Comparison of ENCODE assay signal across 22 cellular contexts in genomic region chr22:43919106-43919965, GRCh38. TPM values are rescaled to one million over a fixed set of nuclear protein-coding genes. Genes with fewer than 3 reads are reported as not detected.
DNase-seq lines count a peak whose midpoint lies in the region; ATAC-seq, FAIRE-seq and TF ChIP-seq lines count a peak whose summit lies in the region.
"Had no signal": no experiment of that assay in that cellular context is flagged by ENCODE, and none has a peak within 500 bp of the region (broad histone marks: within the 10 kb centered on the region; RNA-seq: fewer than 3 reads in every experiment).

No MANE protein-coding gene starts in this region.

- in situ Hi-C loops in HepG2 (cut with HindIII; ENCODE audit: extremely low pct_ligation_motif_present, low pct_unique_long_range_greater_than_20kb) = no loop called here

- H3K9ac ChIP-seq in liver (ENCODE audit: low read depth in 1 of 2, low read length in 2 of 2) = peak overlapping the region in 1 of 2 donors; percentile 40
- no peak overlapping the region for H3K9ac ChIP-seq in HepG2 (ENCODE audit: insufficient read depth, low read depth, low read length)

- no TSS peak for BruUV-seq in HepG2 (replicated peaks; lab: Mats Ljungman, UMichigan)

- intact Hi-C loops in HepG2 (cut with micrococcal nuclease; ENCODE audit: unreplicated experiment) = no loop called here

- ATAC-seq in HepG2 = no peak
- ATAC-seq in HG03521 (IDR thresholded peaks at IDR 0.05; ENCODE audit: unreplicated experiment) = no peak
- ATAC-seq: activated T-cell treated with anti-CD3 and anti-CD28 coated beads, Interleukin-2, amount 50 U/mL, for 4 hours; left ventricle myocardium superior; pancreas had no signal

- no peak for TF ChIP-seq POLR2A in HepG2 (IDR thresholded peaks at IDR 0.05; ENCODE audit: insufficient read depth in 1 of 2, low read depth in 2 of 2, low read length in 2 of 2)

- FAIRE-seq in HepG2 (lab: Jason Lieb, UNC) = no peak
- FAIRE-seq: A204.1, pancreas had no signal

- peaks cover 0 to 29% (median 10%) of the 10 kb centered on the region in 4 donors for H3K4me1 ChIP-seq in liver (ENCODE audit: control insufficient read depth in 4 of 4, insufficient read depth in 4 of 4, low read length in 3 of 4)
- peaks cover 32% of the 10 kb centered on the region for H3K4me1 ChIP-seq in HepG2 (ENCODE audit: insufficient read depth, low read length)
- H3K4me1 ChIP-seq: pancreas had no signal

- TF ChIP-seq RAD21 in liver (IDR thresholded peaks at IDR 0.05) (no peak), HepG2 (CRISPR knock-in tag; IDR thresholded peaks at IDR 0.05) (no peak)

- no peaks in the 10 kb centered on the region for H3K36me3 ChIP-seq in liver (ENCODE audit: control insufficient read depth in 4 of 4, insufficient read depth in 3 of 4, low read depth in 1 of 4, low read length in 3 of 4)
- no peaks in the 10 kb centered on the region for H3K36me3 ChIP-seq in HepG2 (replicated peaks in 1 of 2; ENCODE audit: control insufficient read depth in 1 of 2, insufficient read depth in 2 of 2, low read length in 2 of 2)
- H3K36me3 ChIP-seq: pancreas, spleen had no signal

- H3K27me3 ChIP-seq in liver (ENCODE audit: control insufficient read depth in 4 of 4, insufficient read depth in 4 of 4, low read length in 3 of 4) (no peaks in the 10 kb centered on the region), HepG2 (ENCODE audit: control insufficient read depth in 1 of 2, insufficient read depth in 2 of 2, low read length in 2 of 2) (no peaks in the 10 kb centered on the region; a peak in 1 of 5 replicates)
- H3K27me3 ChIP-seq: pancreas had no signal

- no peak for TF ChIP-seq EP300 in HepG2 (IDR thresholded peaks at IDR 0.05; ENCODE audit: low read depth in 2 of 2, low read length in 2 of 2)
- no peak for TF ChIP-seq EP300 in HepG2 (CRISPR knock-in tag; IDR thresholded peaks at IDR 0.05; ENCODE audit: borderline replicate concordance)

- H3K4me3 ChIP-seq in liver (ENCODE audit: low read depth in 1 of 3, low read length in 3 of 3) = no peak overlapping the region
- H3K4me3 ChIP-seq in HepG2 (replicated peaks in 1 of 3; ENCODE audit: insufficient read depth in 1 of 3, low read depth in 2 of 3, low read length in 3 of 3) = no peak overlapping the region
- H3K4me3 ChIP-seq: pancreas, spleen had no signal

- H2AFZ ChIP-seq in HepG2 (ENCODE audit: low read length) = no peak overlapping the region

- DNase-seq in HepG2 (ENCODE audit: low spot score) (no peak), astrocyte of the hippocampus (ENCODE audit: low read depth, low spot score) (peak; percentile 57), hepatic stellate cell (ENCODE audit: low spot score) (peak; percentile 74), anterior cingulate cortex (lab: John Stamatoyannopoulos, UW) (no peak), SW480 (ENCODE audit: low spot score) (no peak), activated gamma-delta T cell treated with Interleukin-2 at 50 U/mL for 16 hours (no peak)
- DNase-seq: activated CD4-positive, alpha-beta T cell treated with anti-CD3 and anti-CD28 coated beads, Interleukin-2, amount 50 U/mL, for 48 hours; activated T-cell treated with anti-CD3 and anti-CD28 coated beads, Interleukin-2, amount 50 U/mL, for 4 hours; CD4-positive, CD25-positive, alpha-beta regulatory T cell; central memory CD4-positive, alpha-beta T cell; DND-41; effector CD8-positive, alpha-beta T cell; Karpas-422; left ventricle myocardium superior; NCI-H146; spleen had no signal

- no peaks in the 10 kb centered on the region for H3K79me2 ChIP-seq in HepG2 (ENCODE audit: insufficient read depth, low read length)

- CTCF ChIA-PET in HepG2 (lab: Yijun Ruan, JAX; ENCODE audit: low intra/inter-chr PET ratio, low total read pairs) = no interaction called here

- H4K20me1 ChIP-seq in HepG2 (ENCODE audit: insufficient read depth, low read length) = no peaks in the 10 kb centered on the region

- H3K27ac ChIP-seq in liver (ENCODE audit: low read depth in 1 of 2, low read length in 2 of 2) (peak overlapping the region; percentile 90 to 96), HepG2 (ENCODE audit: extremely low read length, insufficient read depth, low read length) (no peak overlapping the region)
- H3K27ac ChIP-seq: spleen had no signal

- H3K4me2 ChIP-seq in HepG2 (ENCODE audit: low read depth, low read length) = no peak overlapping the region

- WGBS in liver = 38% methylated on average over 16 of the region's 16 CpGs
- 58% methylated on average over 15 of the region's 16 CpGs for WGBS in HepG2 (ENCODE audit: low lambda C conversion rate)

- H3K9me3 ChIP-seq in liver (ENCODE audit: control insufficient read depth in 4 of 4, low read length in 3 of 4) (no peaks in the 10 kb centered on the region), HepG2 (ENCODE audit: low read length) (no peaks in the 10 kb centered on the region)
- H3K9me3 ChIP-seq: pancreas, spleen had no signal

- POLR2A ChIA-PET in HepG2 (lab: Yijun Ruan, JAX) = no interaction called here

- TF ChIP-seq CTCF in liver (IDR thresholded peaks at IDR 0.05; ENCODE audit: low read depth, low read length, missing input control) (no peak), HepG2 (CRISPR knock-in tag; IDR thresholded peaks at IDR 0.05) (no peak)

RNA-seq across cellular contexts. Expression of gene PNPLA3, which starts 4.3 kb away (rescaled TPM):
- total RNA-seq in liver (10 to 100 TPM; 29.6 to 59.1 TPM), HepG2 (2016; rRNA removed; fragmentation: Illumina TruSeq; extraction: Trizol) (13.7 and 16.9 TPM in 2 replicates)
- polyA plus RNA-seq in liver (10 to 100 TPM; 15.9 to 19.9 TPM), HepG2 (2011; rRNA removed) (19.8 and 24.1 TPM in 2 replicates)
- 4.8 and 8.4 TPM in 2 replicates for total RNA-seq in HepG2 (2016; cell fraction: cytosol; rRNA removed; fragmentation: Illumina TruSeq; extraction: Trizol; ENCODE audit: low read depth)
- total RNA-seq in HepG2 (2016; cell fraction: insoluble cytoplasmic fraction; rRNA removed; fragmentation: Illumina TruSeq; extraction: Trizol) = 10.7 and 17.4 TPM in 2 replicates
- total RNA-seq in HepG2 (2016; cell fraction: membrane; rRNA removed; fragmentation: Illumina TruSeq; extraction: Trizol) = 4.8 and 6.1 TPM in 2 replicates
- 21.0 and 22.1 TPM in 2 replicates for total RNA-seq in HepG2 (2016; cell fraction: nucleus; rRNA removed; fragmentation: Illumina TruSeq; extraction: Trizol)
- 9.1 and 9.8 TPM in 2 replicates for polyA plus RNA-seq in HepG2 (2011; cell fraction: cytosol; rRNA removed)
- 53.2 and 70.9 TPM in 2 replicates for polyA plus RNA-seq in HepG2 (2011; cell fraction: nucleus; rRNA removed)
- polyA plus RNA-seq in HepG2 (2012) = 13.9 and 14.4 TPM in 2 replicates
- polyA plus RNA-seq in HepG2 (2016; cell fraction: cytosol; fragmentation: Illumina TruSeq; extraction: Trizol; ENCODE audit: low read depth) = 0.89 and 0.97 TPM in 2 replicates
- polyA plus RNA-seq in HepG2 (2016; cell fraction: insoluble cytoplasmic fraction; fragmentation: Illumina TruSeq; extraction: Trizol; ENCODE audit: low read depth) = 7.2 and 8.6 TPM in 2 replicates
- polyA plus RNA-seq in HepG2 (2016; cell fraction: membrane; fragmentation: Illumina TruSeq; extraction: Trizol; ENCODE audit: low read depth) = 1.2 and 1.4 TPM in 2 replicates
- 32.5 and 34.1 TPM in 2 replicates for polyA plus RNA-seq in HepG2 (2016; cell fraction: nucleus; fragmentation: Illumina TruSeq; extraction: Trizol; ENCODE audit: insufficient read depth, low read depth)
- polyA minus RNA-seq in HepG2 (2011; rRNA and poly(A)+ RNA removed; ENCODE audit: low replicate concordance) = 7.9 and 27.4 TPM in 2 replicates
- 7.7 and 11.8 TPM in 2 replicates for polyA minus RNA-seq in HepG2 (2011; cell fraction: cytosol; rRNA and poly(A)+ RNA removed)
- 28.2 and 46.9 TPM in 2 replicates for polyA minus RNA-seq in HepG2 (2011; cell fraction: nucleus; rRNA and poly(A)+ RNA removed)
- total RNA-seq: CD4-positive, CD25-positive, alpha-beta regulatory T cell had no signal
- polyA plus RNA-seq: CD4-positive, CD25-positive, alpha-beta regulatory T cell had no signal

RNA-seq across cellular contexts. Expression of gene PNPLA5, which starts 27.5 kb away (rescaled TPM):
- not detected for total RNA-seq in liver
- not detected for polyA plus RNA-seq in liver
- not detected in 2 replicates for total RNA-seq in HepG2 (2016; rRNA removed; fragmentation: Illumina TruSeq; extraction: Trizol)
- total RNA-seq in HepG2 (2016; cell fraction: cytosol; rRNA removed; fragmentation: Illumina TruSeq; extraction: Trizol; ENCODE audit: low read depth) = not detected in 2 replicates
- total RNA-seq in HepG2 (2016; cell fraction: insoluble cytoplasmic fraction; rRNA removed; fragmentation: Illumina TruSeq; extraction: Trizol) = not detected in 2 replicates
- total RNA-seq in HepG2 (2016; cell fraction: membrane; rRNA removed; fragmentation: Illumina TruSeq; extraction: Trizol) = not detected in 2 replicates
- not detected in 2 replicates for total RNA-seq in HepG2 (2016; cell fraction: nucleus; rRNA removed; fragmentation: Illumina TruSeq; extraction: Trizol)
- not detected in 2 replicates for polyA plus RNA-seq in HepG2 (2011; rRNA removed)
- polyA plus RNA-seq in HepG2 (2011; cell fraction: cytosol; rRNA removed) = not detected in 2 replicates
- polyA plus RNA-seq in HepG2 (2011; cell fraction: nucleus; rRNA removed) = not detected in 2 replicates
- not detected in 2 replicates for polyA plus RNA-seq in HepG2 (2012)
- polyA plus RNA-seq in HepG2 (2016; cell fraction: cytosol; fragmentation: Illumina TruSeq; extraction: Trizol; ENCODE audit: low read depth) = not detected in 2 replicates
- not detected in 2 replicates for polyA plus RNA-seq in HepG2 (2016; cell fraction: insoluble cytoplasmic fraction; fragmentation: Illumina TruSeq; extraction: Trizol; ENCODE audit: low read depth)
- not detected in 2 replicates for polyA plus RNA-seq in HepG2 (2016; cell fraction: membrane; fragmentation: Illumina TruSeq; extraction: Trizol; ENCODE audit: low read depth)
- not detected in 2 replicates for polyA plus RNA-seq in HepG2 (2016; cell fraction: nucleus; fragmentation: Illumina TruSeq; extraction: Trizol; ENCODE audit: insufficient read depth, low read depth)
- not detected in 2 replicates for polyA minus RNA-seq in HepG2 (2011; rRNA and poly(A)+ RNA removed; ENCODE audit: low replicate concordance)
- polyA minus RNA-seq in HepG2 (2011; cell fraction: cytosol; rRNA and poly(A)+ RNA removed) = not detected in 2 replicates
- polyA minus RNA-seq in HepG2 (2011; cell fraction: nucleus; rRNA and poly(A)+ RNA removed) = not detected in 2 replicates
- total RNA-seq: activated T-cell treated with anti-CD3 and anti-CD28 coated beads, Interleukin-2, amount 50 U/mL, for 4 hours; CD4-positive, CD25-positive, alpha-beta regulatory T cell; fibroblast of villous mesenchyme; left ventricle myocardium superior; NCI-H460; pancreas; spleen had no signal
- polyA plus RNA-seq: CD4-positive, CD25-positive, alpha-beta regulatory T cell; pancreas; spleen had no signal

RNA-seq across cellular contexts. Expression of gene SAMM50, which starts 35.9 kb away (rescaled TPM):
- 10 to 100 TPM; 28.4 to 30.1 TPM for total RNA-seq in liver
- polyA plus RNA-seq in liver = 10 to 100 TPM; 19.2 to 23.6 TPM
- 63.4 and 95.8 TPM in 2 replicates for total RNA-seq in HepG2 (2016; rRNA removed; fragmentation: Illumina TruSeq; extraction: Trizol)
- 16.2 and 18.4 TPM in 2 replicates for total RNA-seq in HepG2 (2016; cell fraction: cytosol; rRNA removed; fragmentation: Illumina TruSeq; extraction: Trizol; ENCODE audit: low read depth)
- 68.1 and 90.1 TPM in 2 replicates for total RNA-seq in HepG2 (2016; cell fraction: insoluble cytoplasmic fraction; rRNA removed; fragmentation: Illumina TruSeq; extraction: Trizol)
- total RNA-seq in HepG2 (2016; cell fraction: membrane; rRNA removed; fragmentation: Illumina TruSeq; extraction: Trizol) = 30.8 and 34.8 TPM in 2 replicates
- total RNA-seq in HepG2 (2016; cell fraction: nucleus; rRNA removed; fragmentation: Illumina TruSeq; extraction: Trizol) = 33.1 and 34.2 TPM in 2 replicates
- 26.2 and 34.7 TPM in 2 replicates for polyA plus RNA-seq in HepG2 (2011; rRNA removed)
- 27.3 and 27.8 TPM in 2 replicates for polyA plus RNA-seq in HepG2 (2011; cell fraction: cytosol; rRNA removed)
- 19.1 and 21.3 TPM in 2 replicates for polyA plus RNA-seq in HepG2 (2011; cell fraction: nucleus; rRNA removed)
- 36.0 and 46.3 TPM in 2 replicates for polyA plus RNA-seq in HepG2 (2012)
- 18.9 and 20.3 TPM in 2 replicates for polyA plus RNA-seq in HepG2 (2016; cell fraction: cytosol; fragmentation: Illumina TruSeq; extraction: Trizol; ENCODE audit: low read depth)
- polyA plus RNA-seq in HepG2 (2016; cell fraction: insoluble cytoplasmic fraction; fragmentation: Illumina TruSeq; extraction: Trizol; ENCODE audit: low read depth) = 90.0 and 99.1 TPM in 2 replicates
- polyA plus RNA-seq in HepG2 (2016; cell fraction: membrane; fragmentation: Illumina TruSeq; extraction: Trizol; ENCODE audit: low read depth) = 27.5 and 27.7 TPM in 2 replicates
- polyA plus RNA-seq in HepG2 (2016; cell fraction: nucleus; fragmentation: Illumina TruSeq; extraction: Trizol; ENCODE audit: insufficient read depth, low read depth) = 48.2 and 49.2 TPM in 2 replicates
- polyA minus RNA-seq in HepG2 (2011; rRNA and poly(A)+ RNA removed; ENCODE audit: low replicate concordance) = 22.2 and 45.2 TPM in 2 replicates
- 20.5 and 22.8 TPM in 2 replicates for polyA minus RNA-seq in HepG2 (2011; cell fraction: cytosol; rRNA and poly(A)+ RNA removed)
- polyA minus RNA-seq in HepG2 (2011; cell fraction: nucleus; rRNA and poly(A)+ RNA removed) = 19.3 and 24.1 TPM in 2 replicates

RNA-seq across cellular contexts. Expression of gene SULT4A1, which starts 57.0 kb away (rescaled TPM):
- total RNA-seq in liver (under 1 TPM; 0.08 to 0.37 TPM), HepG2 (2016; rRNA removed; fragmentation: Illumina TruSeq; extraction: Trizol) (not detected in 2 replicates)
- polyA plus RNA-seq in liver (not detected), HepG2 (2011; rRNA removed) (not detected in 2 replicates)
- not detected in 2 replicates for total RNA-seq in HepG2 (2016; cell fraction: cytosol; rRNA removed; fragmentation: Illumina TruSeq; extraction: Trizol; ENCODE audit: low read depth)
- not detected in 2 replicates for total RNA-seq in HepG2 (2016; cell fraction: insoluble cytoplasmic fraction; rRNA removed; fragmentation: Illumina TruSeq; extraction: Trizol)
- total RNA-seq in HepG2 (2016; cell fraction: membrane; rRNA removed; fragmentation: Illumina TruSeq; extraction: Trizol) = not detected in 2 replicates
- total RNA-seq in HepG2 (2016; cell fraction: nucleus; rRNA removed; fragmentation: Illumina TruSeq; extraction: Trizol) = not detected in 2 replicates
- not detected in 2 replicates for polyA plus RNA-seq in HepG2 (2011; cell fraction: cytosol; rRNA removed)
- polyA plus RNA-seq in HepG2 (2011; cell fraction: nucleus; rRNA removed) = not detected in 2 replicates
- not detected in 2 replicates for polyA plus RNA-seq in HepG2 (2012)
- polyA plus RNA-seq in HepG2 (2016; cell fraction: cytosol; fragmentation: Illumina TruSeq; extraction: Trizol; ENCODE audit: low read depth) = not detected in 2 replicates
- polyA plus RNA-seq in HepG2 (2016; cell fraction: insoluble cytoplasmic fraction; fragmentation: Illumina TruSeq; extraction: Trizol; ENCODE audit: low read depth) = not detected in 2 replicates
- polyA plus RNA-seq in HepG2 (2016; cell fraction: membrane; fragmentation: Illumina TruSeq; extraction: Trizol; ENCODE audit: low read depth) = not detected in 2 replicates
- polyA plus RNA-seq in HepG2 (2016; cell fraction: nucleus; fragmentation: Illumina TruSeq; extraction: Trizol; ENCODE audit: insufficient read depth, low read depth) = not detected in 2 replicates
- polyA minus RNA-seq in HepG2 (2011; rRNA and poly(A)+ RNA removed; ENCODE audit: low replicate concordance) = not detected in 2 replicates
- polyA minus RNA-seq in HepG2 (2011; cell fraction: cytosol; rRNA and poly(A)+ RNA removed) = not detected in 2 replicates
- not detected in 2 replicates for polyA minus RNA-seq in HepG2 (2011; cell fraction: nucleus; rRNA and poly(A)+ RNA removed)
- total RNA-seq: activated T-cell treated with anti-CD3 and anti-CD28 coated beads, Interleukin-2, amount 50 U/mL, for 4 hours; CD4-positive, CD25-positive, alpha-beta regulatory T cell; fibroblast of villous mesenchyme; NCI-H460 had no signal
- polyA plus RNA-seq: CD4-positive, CD25-positive, alpha-beta regulatory T cell had no signal

Comparison
In these comparisons a context has a peak if more than half of its experiments do, and no peak if none do; other contexts are left out.
1. DNase-seq: peak in astrocyte of the hippocampus (single experiment) and hepatic stellate cell (single experiment); none in HepG2 (single experiment), anterior cingulate cortex (0 of 58), SW480 (single experiment) and activated gamma-delta T cell treated with Interleukin-2 at 50 U/mL for 16 hours (single experiment).